1 cellular context compared by ENCODE assay signal in genomic region chr7:140350056-140350455, GRCh38.
TF ChIP-seq lines count a peak whose summit lies in the region.

No MANE protein-coding gene starts in this region.

TF ChIP-seq in IMR-90, 13 proteins besides CTCF, POLR2A, EP300 and RAD21 (continued from another document):
- TF ChIP-seq MXI1 (IDR thresholded peaks at IDR 0.05; ENCODE audit: borderline replicate concordance, low read depth, low read length) (no peak), MAFK (IDR thresholded peaks at IDR 0.05; ENCODE audit: low read depth, low read length) (no peak), SMC3 (IDR thresholded peaks at IDR 0.05; ENCODE audit: low read depth, low read length) (no peak), ELK1 (IDR thresholded peaks at IDR 0.05; ENCODE audit: borderline replicate concordance, low read depth, low read length) (no peak), CEBPB (IDR thresholded peaks at IDR 0.05; ENCODE audit: low read depth, low read length) (no peak), MAZ (IDR thresholded peaks at IDR 0.05; ENCODE audit: borderline replicate concordance, low read depth, low read length) (no peak)
